Comparison of ENCODE assay signal across 18 cellular contexts in genomic region chr11:93251922-93252321, GRCh38. TPM values are rescaled to one million over a fixed set of nuclear protein-coding genes. Genes with fewer than 3 reads are reported as not detected.
DNase-seq lines count a peak whose midpoint lies in the region; ATAC-seq and TF ChIP-seq lines count a peak whose summit lies in the region.
"Had no signal": no experiment of that assay in that cellular context is flagged by ENCODE, and none has a peak within 500 bp of the region (broad histone marks: within the 10 kb centered on the region; RNA-seq: fewer than 3 reads in every experiment).

No MANE protein-coding gene starts in this region.

- no peak overlapping the region for H3K4me3 ChIP-seq in mucosa of descending colon
- H3K4me3 ChIP-seq: A549, GM12878, GM23248, HAP-1 had no signal

- H3K4me1 Mint-ChIP-seq in H9 (peaks cover under 1 to 2% of the 10 kb centered on the region in 2 experiments; a peak in 2 of 4 replicates), WTC11 (no peaks in the 10 kb centered on the region)
- H3K4me1 Mint-ChIP-seq: CD14-positive monocyte, IgD-negative memory B cell had no signal

- no peak overlapping the region for H3T11ph ChIP-seq in H9 (ENCODE audit: low read length)

- 0 out of 2 replicates have a peak, but pooled peaks have one; percentile 36 for ATAC-seq in WTC11
- peak; percentile 46 for ATAC-seq in mucosa of descending colon
- no peak for ATAC-seq in HG03442 (IDR thresholded peaks at IDR 0.05; ENCODE audit: unreplicated experiment)
- ATAC-seq: A549; CD8-positive, alpha-beta T cell; GM12878 had no signal

- POLR2A ChIA-PET in WTC11 (lab: Charles Lee), result no interaction called here

- H3K27ac ChIP-seq in H9 (ENCODE audit: insufficient read length, low read depth, low read length), result no peak overlapping the region
- H3K27ac ChIP-seq: A549, GM23248 had no signal

- no peak overlapping the region for H3K56ac ChIP-seq in H9 (ENCODE audit: insufficient read length, low read depth, low read length)

- no peaks in the 10 kb centered on the region for H4K20me1 ChIP-seq in H9 (ENCODE audit: control insufficient read depth, insufficient read depth, insufficient read length)

- H3K27me3 Mint-ChIP-seq in H9 (ENCODE audit: low read depth), result no peaks in the 10 kb centered on the region
- peaks cover 3% of the 10 kb centered on the region; the same call in 1 of the 2 replicates for H3K27me3 Mint-ChIP-seq in WTC11 (ENCODE audit: low read depth)

- no peak overlapping the region for H2AK5ac ChIP-seq in H9 (ENCODE audit: insufficient read length, low read length)

- H2BK20ac ChIP-seq in H9 (ENCODE audit: low read depth, low read length, poor library complexity, severe bottlenecking), result no peak overlapping the region

- H3K36me3 Mint-ChIP-seq in H9 (ENCODE audit: insufficient read depth in 1 of 3, low read depth in 3 of 3) (peaks cover 0 to 10% (median 2%) of the 10 kb centered on the region in 3 experiments; a peak in 3 of 7 replicates), WTC11 (no peaks in the 10 kb centered on the region)
- H3K36me3 Mint-ChIP-seq: CD14-positive monocyte; CD8-positive, alpha-beta T cell; IgD-negative memory B cell had no signal

- no peaks in the 10 kb centered on the region for H3K36me3 ChIP-seq in mucosa of descending colon (ENCODE audit: low read depth)
- H3K36me3 ChIP-seq: HAP-1 had no signal

- TF ChIP-seq CTCF in H9 (conservative IDR thresholded peaks at IDR 0.05) (peak; percentile 43; the same call in 2 of the 3 replicates), WTC11 (IDR thresholded peaks at IDR 0.05) (no peak), mucosa of descending colon (IDR thresholded peaks at IDR 0.05) (no peak)

- no peak overlapping the region for H3K14ac ChIP-seq in H9 (ENCODE audit: insufficient read depth, low read length)

- no CpG with 5 or more reads among the region's 1 CpG for WGBS in H9 (ENCODE audit: extremely low coverage, insufficient read length, low lambda C conversion rate)

- no peaks in the 10 kb centered on the region for H3K9me3 ChIP-seq in H9 (ENCODE audit: control insufficient read depth, low read depth, low read length)
- no peaks in the 10 kb centered on the region for H3K9me3 ChIP-seq in mucosa of descending colon
- H3K9me3 ChIP-seq: A549, HAP-1 had no signal

- intact Hi-C loops in mucosa of descending colon (cut with DNase I, micrococcal nuclease), result loop anchor here in 1 of 2 donors (10.0 kb wide), 1 partner anchor 63 kb away; no protein-coding TSS in a partner anchor

- H4K8ac ChIP-seq in H9 (replicated peaks; ENCODE audit: insufficient read length, low read depth, low read length), result no peak overlapping the region

- H2BK12ac ChIP-seq in H9 (ENCODE audit: insufficient read length, low read depth, low read length), result no peak overlapping the region

- H3K4ac ChIP-seq in H9 (ENCODE audit: low read depth, low read length), result no peak overlapping the region

- CTCF ChIA-PET in WTC11 (lab: Charles Lee), result no interaction called here

- H3K4me3 Mint-ChIP-seq in H9 (no peak overlapping the region), WTC11 (no peak overlapping the region)
- H3K4me3 Mint-ChIP-seq: CD14-positive monocyte; CD8-positive, alpha-beta T cell; HFFc6; IgD-negative memory B cell had no signal

- DNase-seq in H9 (no peak), WTC11 (ENCODE audit: low spot score) (no peak), iPS-NIHi7 (ENCODE audit: extremely low spot score) (peak; percentile 22), mucosa of descending colon (no peak), DMS153 (lab: John Stamatoyannopoulos, UW) (no peak), HCEC 1CT (no peak), EL (no peak)
- DNase-seq: CD8-positive, alpha-beta T cell; COR-L47; GM23248; HFFc6; KG1 had no signal

- no peak overlapping the region for H2BK5ac ChIP-seq in H9 (ENCODE audit: insufficient read length, low read length)

- H2BK15ac ChIP-seq in H9 (ENCODE audit: low read depth, low read length), result no peak overlapping the region

- H3K27me3 ChIP-seq in H9 (ENCODE audit: insufficient read depth, low read length), result no peaks in the 10 kb centered on the region

- peaks cover 7 to 10% of the 10 kb centered on the region in 2 experiments; a peak in 3 of 5 replicates for H3K9me3 Mint-ChIP-seq in H9
- H3K9me3 Mint-ChIP-seq in WTC11, result peaks cover 20% of the 10 kb centered on the region
- H3K9me3 Mint-ChIP-seq: CD8-positive, alpha-beta T cell; HFFc6 had no signal

- H2AFZ ChIP-seq in H9 (ENCODE audit: low read length), result no peak overlapping the region
- H2AFZ ChIP-seq: GM23248 had no signal

- no peaks in the 10 kb centered on the region for H3K79me2 ChIP-seq in H9 (ENCODE audit: insufficient read depth, low read length)

- no peak overlapping the region for H4K91ac ChIP-seq in H9 (ENCODE audit: insufficient read length, low read depth, low read length)

- H3K18ac ChIP-seq in H9 (ENCODE audit: insufficient read length, low read depth, low read length), result no peak overlapping the region

- no peaks in the 10 kb centered on the region for H3K79me1 ChIP-seq in H9 (ENCODE audit: insufficient read depth, low read depth, low read length, poor library complexity, severe bottlenecking)

- H3K23me2 ChIP-seq in H9 (ENCODE audit: insufficient read length, low read depth, low read length, poor library complexity, severe bottlenecking), result no peaks in the 10 kb centered on the region

- no peak overlapping the region for H2BK120ac ChIP-seq in H9 (ENCODE audit: low read depth, low read length, poor library complexity, severe bottlenecking)

- H3K23ac ChIP-seq in H9 (ENCODE audit: insufficient read length, low read depth, low read length), result no peak overlapping the region

- no peak overlapping the region for H3K27ac Mint-ChIP-seq in H9
- no peak overlapping the region for H3K27ac Mint-ChIP-seq in WTC11
- H3K27ac Mint-ChIP-seq: CD14-positive monocyte; CD8-positive, alpha-beta T cell; HFFc6; IgD-negative memory B cell had no signal

- H4K5ac ChIP-seq in H9 (ENCODE audit: insufficient read length, low read depth, low read length), result no peak overlapping the region

- H3K4me1 ChIP-seq in H9 (ENCODE audit: insufficient read depth, low read length), result no peaks in the 10 kb centered on the region
- no peaks in the 10 kb centered on the region for H3K4me1 ChIP-seq in mucosa of descending colon (ENCODE audit: low read depth)
- H3K4me1 ChIP-seq: A549, HAP-1 had no signal

- H3K9ac ChIP-seq in H9 (ENCODE audit: extremely low read depth, insufficient read length, low read length), result no peak overlapping the region
- H3K9ac ChIP-seq: GM23248 had no signal

- H3K4me2 ChIP-seq in H9 (ENCODE audit: insufficient read depth, insufficient read length, low read length), result no peak overlapping the region
- H3K4me2 ChIP-seq: A549 had no signal

TF ChIP-seq in WTC11, 78 proteins besides CTCF, POLR2A, EP300 and RAD21 (continues in another document):
- TF ChIP-seq NR2C2 (CRISPR knock-in tag; IDR thresholded peaks at IDR 0.05) (no peak), ZNF423 (CRISPR knock-in tag; IDR thresholded peaks at IDR 0.05) (no peak), NFATC4 (CRISPR knock-in tag; IDR thresholded peaks at IDR 0.05) (no peak), E2F1 (CRISPR knock-in tag; IDR thresholded peaks at IDR 0.05) (no peak), CBFB (CRISPR knock-in tag; IDR thresholded peaks at IDR 0.05; ENCODE audit: low read depth) (no peak), ETV6 (CRISPR knock-in tag; IDR thresholded peaks at IDR 0.05) (no peak), ZBTB21 (CRISPR knock-in tag; IDR thresholded peaks at IDR 0.05; ENCODE audit: borderline replicate concordance) (no peak)
- TF ChIP-seq, protein P1, sequence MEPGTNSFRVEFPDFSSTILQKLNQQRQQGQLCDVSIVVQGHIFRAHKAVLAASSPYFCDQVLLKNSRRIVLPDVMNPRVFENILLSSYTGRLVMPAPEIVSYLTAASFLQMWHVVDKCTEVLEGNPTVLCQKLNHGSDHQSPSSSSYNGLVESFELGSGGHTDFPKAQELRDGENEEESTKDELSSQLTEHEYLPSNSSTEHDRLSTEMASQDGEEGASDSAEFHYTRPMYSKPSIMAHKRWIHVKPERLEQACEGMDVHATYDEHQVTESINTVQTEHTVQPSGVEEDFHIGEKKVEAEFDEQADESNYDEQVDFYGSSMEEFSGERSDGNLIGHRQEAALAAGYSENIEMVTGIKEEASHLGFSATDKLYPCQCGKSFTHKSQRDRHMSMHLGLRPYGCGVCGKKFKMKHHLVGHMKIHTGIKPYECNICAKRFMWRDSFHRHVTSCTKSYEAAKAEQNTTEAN (CRISPR knock-in tag; IDR thresholded peaks at IDR 0.05), result no peak
- TF ChIP-seq, protein P2, sequence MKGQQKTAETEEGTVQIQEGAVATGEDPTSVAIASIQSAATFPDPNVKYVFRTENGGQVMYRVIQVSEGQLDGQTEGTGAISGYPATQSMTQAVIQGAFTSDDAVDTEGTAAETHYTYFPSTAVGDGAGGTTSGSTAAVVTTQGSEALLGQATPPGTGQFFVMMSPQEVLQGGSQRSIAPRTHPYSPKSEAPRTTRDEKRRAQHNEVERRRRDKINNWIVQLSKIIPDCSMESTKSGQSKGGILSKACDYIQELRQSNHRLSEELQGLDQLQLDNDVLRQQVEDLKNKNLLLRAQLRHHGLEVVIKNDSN (CRISPR knock-in tag; IDR thresholded peaks at IDR 0.05), result no peak

RNA-seq across cellular contexts. Expression of gene SLC36A4, which starts 54.1 kb away (rescaled TPM):
- total RNA-seq in H9 (2021) (30.0 and 33.3 TPM in 2 replicates), WTC11 (2021) (20.8 to 27.9 TPM (median 21.0 TPM) in 3 replicates), mucosa of descending colon (10 to 100 TPM in 2 of 3 donors, 1 to 10 TPM in 1; 8.3 to 20.1 (median 14.2) TPM)
